In genomic region chr13:80131204-80131603, GRCh38 we compare ENCODE assay signal across 10 cellular contexts.
DNase-seq lines count a peak whose midpoint lies in the region; ATAC-seq and FAIRE-seq lines count a peak whose summit lies in the region.
"Had no signal": no experiment of that assay in that cellular context is flagged by ENCODE, and none has a peak within 500 bp of the region (broad histone marks: within the 10 kb centered on the region; RNA-seq: fewer than 3 reads in every experiment).

No MANE protein-coding gene starts in this region.

- intact Hi-C loops in Right ventricle myocardium superior (cut with DNase I) = no loop called here
- intact Hi-C loops in posterior vena cava (cut with DNase I) = no loop called here

- peak; percentile 62 for ATAC-seq in Right ventricle myocardium superior (ENCODE audit: poor library complexity)
- ATAC-seq: GM12878; natural killer cell treated with Interleukin-12 subunit alpha and Interleukin-12 subunit beta and Interleukin-15 and Interleukin-18, amount 100 ng/mL, for 72 hours had no signal

- peak; percentile 96 for FAIRE-seq in TTC549 (lab: Jason Lieb, UNC)
- FAIRE-seq: GM12878 had no signal

- peak; percentile 74 for DNase-seq in EH (ENCODE audit: low read depth)
- DNase-seq in Right ventricle myocardium superior = peak; percentile 88
- peak; percentile 90 for DNase-seq in posterior vena cava (ENCODE audit: low spot score)
- DNase-seq in DMS153 (lab: John Stamatoyannopoulos, UW) = no peak
- DNase-seq in NCI-H2107 (lab: John Stamatoyannopoulos, UW) = no peak
- DNase-seq in NCI-H1930 (lab: John Stamatoyannopoulos, UW) = no peak
- DNase-seq in RPMI8226 = no peak

Comparison
In these comparisons a context has a peak if more than half of its experiments do, and no peak if none do; other contexts are left out.
1. DNase-seq: peak in EH (single experiment), Right ventricle myocardium superior (single experiment) and posterior vena cava (single experiment); none in DMS153 (single experiment), NCI-H2107 (single experiment), NCI-H1930 (0 of 2) and RPMI8226 (single experiment).